In the genomic region with DNA sequence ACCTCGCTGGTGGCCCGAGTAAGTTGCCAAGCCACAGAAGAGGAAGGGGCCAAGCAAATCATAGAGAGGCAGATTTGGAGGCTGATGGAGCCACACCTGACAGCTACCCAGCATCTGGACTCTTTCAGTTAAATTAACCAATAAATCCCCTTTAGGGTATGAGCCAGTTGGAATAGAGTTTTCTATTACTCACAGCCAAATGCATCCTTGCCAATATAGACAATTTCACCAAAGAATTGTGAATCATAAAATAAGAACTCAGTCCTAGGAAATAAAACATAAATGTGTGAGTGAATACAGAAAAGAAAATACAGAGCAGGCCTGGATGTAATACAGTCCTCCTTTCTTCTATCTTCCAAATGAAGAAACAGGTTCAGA, we compare ENCODE assay signal across 23 cellular contexts.
A peak's percentile ranks its signal among the peaks of the same experiment; 100 is the strongest.
DNase-seq lines count a peak whose midpoint lies in the region; ATAC-seq and TF ChIP-seq lines count a peak whose summit lies in the region.
"Had no signal": no experiment of that assay in that cellular context is flagged by ENCODE, and none has a peak within 500 bp of the region (broad histone marks: within the 10 kb centered on the region; RNA-seq: fewer than 3 reads in every experiment).

No MANE protein-coding gene starts in this region.

- intact Hi-C loops in esophagus squamous epithelium (cut with DNase I), result no loop called here

- 48 to 55% methylated on average over 2 of the region's 2 CpGs for WGBS in esophagus squamous epithelium, 2 donors
- WGBS in smooth muscle cell (ENCODE audit: low lambda C conversion rate), result 87% methylated on average over 2 of the region's 2 CpGs

- H2AFZ ChIP-seq in fibroblast of lung (ENCODE audit: low read length), result no peak overlapping the region
- no peak overlapping the region for H2AFZ ChIP-seq in smooth muscle cell (ENCODE audit: low read depth)

- H3K9ac ChIP-seq in fibroblast of lung (ENCODE audit: insufficient read depth, low read length) (no peak overlapping the region), smooth muscle cell (ENCODE audit: low read depth) (no peak overlapping the region)
- H3K9ac ChIP-seq: BLaER1 treated with 17β-estradiol and CSF1 and Interleukin-3, amounts not matched to agents 10 nM and 100 nM; KMS-11 had no signal

- no peak for TF ChIP-seq CTCF in fibroblast of lung (conservative IDR thresholded peaks at IDR 0.05 in 1 of 2, IDR thresholded peaks at IDR 0.05 in 1 of 2; ENCODE audit: low read depth in 1 of 2, low read length in 2 of 2)
- TF ChIP-seq CTCF in esophagus squamous epithelium (IDR thresholded peaks at IDR 0.05), result no peak
- TF ChIP-seq CTCF in smooth muscle cell (IDR thresholded peaks at IDR 0.05; ENCODE audit: borderline replicate concordance, insufficient read depth, poor library complexity, severe bottlenecking), result no peak

- no peaks in the 10 kb centered on the region for H3F3A ChIP-seq in smooth muscle cell (ENCODE audit: low read depth)

- no peaks in the 10 kb centered on the region for H3K27me3 ChIP-seq in fibroblast of lung (ENCODE audit: control insufficient read depth, insufficient read depth, low read length)
- H3K27me3 ChIP-seq in esophagus squamous epithelium, result no peaks in the 10 kb centered on the region
- H3K27me3 ChIP-seq in smooth muscle cell (ENCODE audit: low read depth), result no peaks in the 10 kb centered on the region
- H3K27me3 ChIP-seq: BLaER1 treated with 17β-estradiol and CSF1 and Interleukin-3, amounts not matched to agents 10 nM and 100 nM had no signal

- peak; percentile 27 for DNase-seq in HCEC 1CT
- peak; percentile 32 to 50 for DNase-seq in fibroblast of lung (ENCODE audit: low read depth in 2 of 2)
- peak; percentile 45 for DNase-seq in stromal cell of bone marrow (ENCODE audit: low read depth)
- no peak for DNase-seq in caudate nucleus (lab: John Stamatoyannopoulos, UW)
- DNase-seq in esophagus squamous epithelium (lab: John Stamatoyannopoulos, UW), result no peak
- no peak for DNase-seq in smooth muscle cell (lab: John Stamatoyannopoulos, UW; ENCODE audit: unreplicated experiment)
- DNase-seq: Caco-2; CD4-positive, alpha-beta memory T cell; DMS 273 treated with DMSO at 0.1 percent for 48 hours; DMS79 treated with DMSO at 0.1 percent for 48 hours; H9; NCI-H1105; NCI-H2081; NCI-H2171; NCI-H345; NCI-H524; NCI-H774; NK-92 treated with Interleukin-12 subunit alpha and Interleukin-12 subunit beta, amount 100 ng/mL, for 24 hours; SIG-M5 had no signal

- H3K9me3 ChIP-seq in fibroblast of lung (ENCODE audit: control insufficient read depth, insufficient read depth, low read depth, low read length) (no peaks in the 10 kb centered on the region), esophagus squamous epithelium (no peaks in the 10 kb centered on the region), smooth muscle cell (replicated peaks; ENCODE audit: low read depth) (no peaks in the 10 kb centered on the region)
- H3K9me3 ChIP-seq: Caco-2 had no signal

- peak; percentile 75 for ATAC-seq in SK-N-SH treated with all-trans-retinoic acid at 6 μM for 48 hours
- ATAC-seq in GM19351 (IDR thresholded peaks at IDR 0.05; ENCODE audit: unreplicated experiment), result no peak

- no peak overlapping the region for H3K27ac ChIP-seq in fibroblast of lung (ENCODE audit: insufficient read depth, low read length)
- H3K27ac ChIP-seq in caudate nucleus (ENCODE audit: low read depth, low read length), result no peak overlapping the region
- H3K27ac ChIP-seq in esophagus squamous epithelium, result no peak overlapping the region
- H3K27ac ChIP-seq in smooth muscle cell (ENCODE audit: low read depth), result no peak overlapping the region
- H3K27ac ChIP-seq: BLaER1 treated with 17β-estradiol and CSF1 and Interleukin-3, amounts not matched to agents 10 nM and 100 nM; KMS-11 had no signal

- H3K4me2 ChIP-seq in fibroblast of lung (ENCODE audit: extremely low read depth, insufficient read depth, low read length) (no peak overlapping the region), smooth muscle cell (no peak overlapping the region)
- H3K4me2 ChIP-seq: BLaER1 treated with 17β-estradiol and CSF1 and Interleukin-3, amounts not matched to agents 10 nM and 100 nM; KMS-11 had no signal

- H3K4me3 ChIP-seq in fibroblast of lung (replicated peaks in 1 of 4; ENCODE audit: control extremely low read depth in 1 of 4, insufficient read depth in 1 of 4, low read depth in 3 of 4, low read length in 4 of 4), result no peak overlapping the region
- no peak overlapping the region for H3K4me3 ChIP-seq in esophagus squamous epithelium
- H3K4me3 ChIP-seq in smooth muscle cell, result no peak overlapping the region
- H3K4me3 ChIP-seq: BLaER1 treated with 17β-estradiol and CSF1 and Interleukin-3, amounts not matched to agents 10 nM and 100 nM had no signal

- no peaks in the 10 kb centered on the region for H3K79me2 ChIP-seq in fibroblast of lung (ENCODE audit: control insufficient read depth, insufficient read depth, low read length)
- H3K79me2 ChIP-seq in smooth muscle cell (ENCODE audit: low read depth), result no peaks in the 10 kb centered on the region

- H3K36me3 ChIP-seq in fibroblast of lung (ENCODE audit: control insufficient read depth, insufficient read depth, low read length) (no peaks in the 10 kb centered on the region), esophagus squamous epithelium (no peaks in the 10 kb centered on the region), smooth muscle cell (ENCODE audit: low read depth) (no peaks in the 10 kb centered on the region)
- H3K36me3 ChIP-seq: BLaER1 treated with 17β-estradiol and CSF1 and Interleukin-3, amounts not matched to agents 10 nM and 100 nM had no signal

- peaks cover 5% of the 10 kb centered on the region for H3K4me1 ChIP-seq in fibroblast of lung (ENCODE audit: control insufficient read depth, extremely low read depth, insufficient read depth, low read length)
- no peaks in the 10 kb centered on the region for H3K4me1 ChIP-seq in esophagus squamous epithelium
- peaks cover under 1% of the 10 kb centered on the region for H3K4me1 ChIP-seq in smooth muscle cell (ENCODE audit: low read depth)
- H3K4me1 ChIP-seq: Caco-2 had no signal

- no peaks in the 10 kb centered on the region for H4K20me1 ChIP-seq in fibroblast of lung (ENCODE audit: control insufficient read depth, extremely low read depth, insufficient read depth, low read length)
- H4K20me1 ChIP-seq in smooth muscle cell (ENCODE audit: low read depth), result no peaks in the 10 kb centered on the region
- H4K20me1 ChIP-seq: BLaER1 treated with 17β-estradiol and CSF1 and Interleukin-3, amounts not matched to agents 10 nM and 100 nM had no signal

- TF ChIP-seq POLR2A in esophagus squamous epithelium (IDR thresholded peaks at IDR 0.05), result no peak

TF ChIP-seq in SK-N-SH treated with all-trans-retinoic acid at 6 μM for 48 hours, 23 proteins besides CTCF, POLR2A, EP300 and RAD21 (continues in another document):
- TF ChIP-seq TSHZ2 (CRISPR knock-in tag; IDR thresholded peaks at IDR 0.05) (no peak), ZC3H10 (CRISPR knock-in tag; IDR thresholded peaks at IDR 0.05) (no peak), CREB5 (CRISPR knock-in tag; IDR thresholded peaks at IDR 0.05; ENCODE audit: low read depth) (no peak), OSR1 (CRISPR knock-in tag; IDR thresholded peaks at IDR 0.05) (no peak), PATZ1 (CRISPR knock-in tag; IDR thresholded peaks at IDR 0.05; ENCODE audit: borderline replicate concordance) (no peak), ZNF70 (CRISPR knock-in tag; IDR thresholded peaks at IDR 0.05) (no peak)

Comparison
In these comparisons a context has a peak if more than half of its experiments do, and no peak if none do; other contexts are left out.
1. DNase-seq: peak in HCEC 1CT (single experiment), fibroblast of lung (2 of 2) and stromal cell of bone marrow (single experiment); none in caudate nucleus (0 of 61), esophagus squamous epithelium (single experiment) and smooth muscle cell (single experiment).